8 cellular contexts compared by ENCODE assay signal in the genomic region with DNA sequence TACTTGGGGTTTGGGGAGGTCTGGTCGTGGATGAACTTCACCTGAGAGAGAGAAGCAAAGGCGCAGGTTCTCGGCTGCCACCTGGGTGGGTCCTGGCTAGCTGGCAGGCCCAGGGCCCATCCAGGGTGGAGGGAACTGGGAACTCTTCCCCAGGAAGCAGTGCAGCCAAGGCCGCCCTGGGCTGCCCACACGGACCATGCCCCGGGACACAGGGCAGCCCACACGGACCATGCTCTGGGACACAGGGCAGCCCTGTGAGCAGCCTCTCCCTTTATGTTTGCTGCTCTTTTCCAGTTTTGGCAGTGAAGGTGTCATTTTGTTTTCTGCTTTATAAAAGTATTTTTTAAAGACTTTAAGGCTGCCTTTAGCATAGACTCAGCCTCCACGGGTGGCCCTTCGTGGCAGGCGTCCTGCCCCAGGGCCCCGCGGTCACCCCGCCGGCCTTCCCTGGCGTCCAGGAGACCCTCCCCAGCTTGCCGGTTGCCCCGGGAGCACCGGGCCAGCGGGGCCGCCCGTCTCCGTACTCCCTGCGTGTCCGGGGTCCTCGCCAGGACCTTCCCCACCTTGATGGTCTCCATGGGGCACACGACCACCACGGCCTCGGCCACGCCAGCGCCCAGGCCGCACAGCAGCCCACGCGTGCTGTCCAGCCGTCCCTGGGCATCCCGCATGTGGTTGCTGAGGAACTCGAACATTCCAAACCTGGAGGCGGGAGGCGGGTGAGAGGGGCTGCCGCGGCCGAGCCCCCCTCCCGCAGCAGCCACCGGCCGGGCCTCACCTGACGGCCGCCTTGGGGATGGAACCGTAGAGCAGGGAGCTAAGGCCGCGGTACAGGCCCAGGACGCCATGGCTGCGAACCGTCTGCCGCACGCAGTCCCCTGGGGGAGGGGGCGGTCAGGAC. TPM values are rescaled to one million over a fixed set of nuclear protein-coding genes. Genes with fewer than 3 reads are reported as not detected.
DNase-seq lines count a peak whose midpoint lies in the region; ATAC-seq and TF ChIP-seq lines count a peak whose summit lies in the region.

No MANE protein-coding gene starts in this region.

- DNase-seq in AG04450 (ENCODE audit: low read depth, low spot score) (no peak), NK-92 (lab: John Stamatoyannopoulos, UW; ENCODE audit: unreplicated experiment) (no peak), SK-N-DZ (ENCODE audit: low spot score) (no peak)
- DNase-seq in central memory CD8-positive, alpha-beta T cell (ENCODE audit: low spot score in 2 of 2), result no peak
- no peak for DNase-seq in activated CD4-positive, CD25-positive, alpha-beta regulatory T cell (lab: John Stamatoyannopoulos, UW)

- H3K27me3 ChIP-seq in AG04450 (ENCODE audit: control insufficient read depth, insufficient read depth, low read length) (no peaks in the 10 kb centered on the region), HUES6 (ENCODE audit: control insufficient read depth, insufficient read depth, low read length) (no peaks in the 10 kb centered on the region), muscle layer of duodenum (ENCODE audit: low read depth, low read length) (no peaks in the 10 kb centered on the region)

- peaks cover 50% of the 10 kb centered on the region for H3K4me1 ChIP-seq in HUES6 (ENCODE audit: control insufficient read depth, insufficient read depth, low read length)
- peaks cover 6 to 54% of the 10 kb centered on the region in 2 donors for H3K4me1 ChIP-seq in muscle layer of duodenum (ENCODE audit: control insufficient read depth in 1 of 2, insufficient read depth in 2 of 2, low read length in 2 of 2)

- no peak for TF ChIP-seq CTCF in AG04450 (IDR thresholded peaks at IDR 0.05; ENCODE audit: low read depth, low read length)

- H3K9me3 ChIP-seq in AG04450 (ENCODE audit: control insufficient read depth, insufficient read depth, low read length) (no peaks in the 10 kb centered on the region; the same call in 1 of the 2 replicates), HUES6 (ENCODE audit: control insufficient read depth, insufficient read depth, low read depth, low read length) (no peaks in the 10 kb centered on the region), muscle layer of duodenum (ENCODE audit: control insufficient read depth in 1 of 2, low read length in 2 of 2) (no peaks in the 10 kb centered on the region)

- H3K4me3 Mint-ChIP-seq in central memory CD8-positive, alpha-beta T cell, result peak overlapping the region; percentile 79

- H3K4me3 ChIP-seq in AG04450 (ENCODE audit: low read depth, low read length) (peak overlapping the region; percentile 68), HUES6 (ENCODE audit: low read depth, low read length) (peak overlapping the region; percentile 79), muscle layer of duodenum (ENCODE audit: low read depth in 1 of 2, low read length in 2 of 2) (peak overlapping the region; percentile 30 to 80)

- peak overlapping the region; percentile 81 for H3K9ac ChIP-seq in HUES6 (ENCODE audit: low read length)

- CTCF ChIA-PET in AG04450 (lab: Charles Lee), result no interaction called here

- ATAC-seq in central memory CD8-positive, alpha-beta T cell (replicated peaks; ENCODE audit: extremely low read depth, poor library complexity, severe bottlenecking), result no peak
- ATAC-seq in GM18907 (IDR thresholded peaks at IDR 0.05; ENCODE audit: unreplicated experiment), result no peak

- POLR2A ChIA-PET in AG04450 (lab: Yijun Ruan, JAX), result interaction anchor here (1.3 to 1.4 kb wide), 2 partner anchors 33 to 302 kb away, joined by 5 to 6 read pairs; partner anchors contain the start of genes CDC45 and ESS2

- peaks cover 3% of the 10 kb centered on the region for H3K36me3 Mint-ChIP-seq in central memory CD8-positive, alpha-beta T cell (ENCODE audit: insufficient read depth)

- no peak overlapping the region for H3K27ac ChIP-seq in AG04450 (ENCODE audit: low read depth, low read length)
- H3K27ac ChIP-seq in HUES6 (ENCODE audit: low read depth, low read length), result peak overlapping the region; percentile 43; the same call in 1 of the 2 replicates
- H3K27ac ChIP-seq in muscle layer of duodenum (ENCODE audit: low read length), result no peak overlapping the region

- peaks cover 21% of the 10 kb centered on the region for H3K4me1 Mint-ChIP-seq in central memory CD8-positive, alpha-beta T cell

- H3K9me3 Mint-ChIP-seq in central memory CD8-positive, alpha-beta T cell, result no peaks in the 10 kb centered on the region

- H3K27ac Mint-ChIP-seq in central memory CD8-positive, alpha-beta T cell (ENCODE audit: low read depth), result peak overlapping the region; percentile 70

- no peaks in the 10 kb centered on the region for H3K27me3 Mint-ChIP-seq in central memory CD8-positive, alpha-beta T cell

- peaks cover 29% of the 10 kb centered on the region for H3K36me3 ChIP-seq in HUES6 (ENCODE audit: control insufficient read depth, insufficient read depth, low read length)
- no peaks in the 10 kb centered on the region for H3K36me3 ChIP-seq in muscle layer of duodenum (ENCODE audit: control insufficient read depth in 1 of 2, insufficient read depth in 2 of 2, low read length in 2 of 2)

RNA-seq across cellular contexts. Expression of gene SLC25A1, which starts 1.1 kb away (rescaled TPM):
- polyA plus RNA-seq in AG04450 (2011; rRNA removed), result 18.4 and 31.4 TPM in 2 replicates
- 23.5 and 33.4 TPM in 2 replicates for polyA minus RNA-seq in AG04450 (2011; rRNA and poly(A)+ RNA removed)
- polyA plus RNA-seq in SK-N-DZ (2014; cell fraction: cytosol; rRNA removed), result 122 and 132 TPM in 2 replicates
- 128 and 158 TPM in 2 replicates for polyA plus RNA-seq in SK-N-DZ (2014; cell fraction: nucleus; rRNA removed)

RNA-seq across cellular contexts. Expression of gene GSC2, which starts 27.3 kb away (rescaled TPM):
- polyA plus RNA-seq in AG04450 (2011; rRNA removed), result not detected in 2 replicates
- not detected in 2 replicates for polyA minus RNA-seq in AG04450 (2011; rRNA and poly(A)+ RNA removed)
- not detected in 2 replicates for polyA plus RNA-seq in SK-N-DZ (2014; cell fraction: cytosol; rRNA removed)
- polyA plus RNA-seq in SK-N-DZ (2014; cell fraction: nucleus; rRNA removed), result not detected in 2 replicates

RNA-seq across cellular contexts. Expression of gene ESS2, which starts 33.0 kb away (rescaled TPM):
- 8.8 and 11.9 TPM in 2 replicates for polyA plus RNA-seq in AG04450 (2011; rRNA removed)
- polyA minus RNA-seq in AG04450 (2011; rRNA and poly(A)+ RNA removed), result 5.3 and 8.0 TPM in 2 replicates
- polyA plus RNA-seq in SK-N-DZ (2014; cell fraction: cytosol; rRNA removed), result 23.4 and 31.1 TPM in 2 replicates
- polyA plus RNA-seq in SK-N-DZ (2014; cell fraction: nucleus; rRNA removed), result 18.7 and 31.3 TPM in 2 replicates

RNA-seq across cellular contexts. Expression of gene TSSK2, which starts 46.3 kb away (rescaled TPM):
- not detected in 2 replicates for polyA plus RNA-seq in AG04450 (2011; rRNA removed)
- not detected in 2 replicates for polyA minus RNA-seq in AG04450 (2011; rRNA and poly(A)+ RNA removed)
- not detected in 2 replicates for polyA plus RNA-seq in SK-N-DZ (2014; cell fraction: cytosol; rRNA removed)
- polyA plus RNA-seq in SK-N-DZ (2014; cell fraction: nucleus; rRNA removed), result not detected in 2 replicates

RNA-seq across cellular contexts. Expression of gene DGCR2, which starts 55.2 kb away (rescaled TPM):
- polyA plus RNA-seq in AG04450 (2011; rRNA removed), result 23.0 and 33.9 TPM in 2 replicates
- 27.8 and 34.8 TPM in 2 replicates for polyA minus RNA-seq in AG04450 (2011; rRNA and poly(A)+ RNA removed)
- polyA plus RNA-seq in SK-N-DZ (2014; cell fraction: cytosol; rRNA removed), result 45.5 and 48.0 TPM in 2 replicates
- polyA plus RNA-seq in SK-N-DZ (2014; cell fraction: nucleus; rRNA removed), result 33.5 and 34.4 TPM in 2 replicates
